10 cellular contexts compared by ENCODE assay signal in genomic region chr2:160221391-160222276, GRCh38. TPM values are rescaled to one million over a fixed set of nuclear protein-coding genes. Genes with fewer than 3 reads are reported as not detected.
DNase-seq lines count a peak whose midpoint lies in the region; FAIRE-seq and TF ChIP-seq lines count a peak whose summit lies in the region.
"Had no signal": no experiment of that assay in that cellular context is flagged by ENCODE, and none has a peak within 500 bp of the region (broad histone marks: within the 10 kb centered on the region; RNA-seq: fewer than 3 reads in every experiment).

No MANE protein-coding gene starts in this region.

- no peak for DNase-seq in AG04450 (ENCODE audit: low read depth, low spot score)
- DNase-seq in M059J (ENCODE audit: low read depth): peak; percentile 88
- DNase-seq in endothelial cell of umbilical vein (ENCODE audit: low read depth, low spot score): peak; percentile 38
- DNase-seq in myocyte (ENCODE audit: low read depth): peak; percentile 88
- no peak for DNase-seq in testis
- DNase-seq in NCI-H748 treated with DMSO at 0.1 percent for 48 hours (lab: John Stamatoyannopoulos, UW): no peak
- no peak for DNase-seq in tibial artery
- DNase-seq in NCI-H1436 treated with DMSO at 0.1 percent for 48 hours (lab: John Stamatoyannopoulos, UW): no peak
- DNase-seq: effector CD8-positive, alpha-beta T cell; SHP77 had no signal

- H4K20me1 ChIP-seq in endothelial cell of umbilical vein (replicated peaks; ENCODE audit: control insufficient read depth, extremely low read depth, insufficient read depth, low read length): no peaks in the 10 kb centered on the region

- H3K79me2 ChIP-seq in endothelial cell of umbilical vein (ENCODE audit: control insufficient read depth, insufficient read depth, low read length): no peaks in the 10 kb centered on the region

- no peak overlapping the region for H3K9ac ChIP-seq in endothelial cell of umbilical vein (replicated peaks; ENCODE audit: extremely low read depth, insufficient read depth, low read length)

- 82% methylated on average over 11 of the region's 12 CpGs for WGBS in testis, 2 donors

- no peaks in the 10 kb centered on the region for H3K36me3 ChIP-seq in endothelial cell of umbilical vein (ENCODE audit: control insufficient read depth in 2 of 2, extremely low read depth in 1 of 2, insufficient read depth in 2 of 2, low read length in 2 of 2)
- H3K36me3 ChIP-seq in testis (ENCODE audit: low read depth, missing control alignments): no peaks in the 10 kb centered on the region
- H3K36me3 ChIP-seq in tibial artery: no peaks in the 10 kb centered on the region

- dilution Hi-C loops in endothelial cell of umbilical vein (cut with MboI; ENCODE audit: extremely low pct_ligation_motif_present, low sequenced_read_pairs): no loop called here

- no peak for TF ChIP-seq CTCF in AG04450 (IDR thresholded peaks at IDR 0.05; ENCODE audit: low read depth, low read length)
- TF ChIP-seq CTCF in endothelial cell of umbilical vein (IDR thresholded peaks at IDR 0.05; ENCODE audit: extremely low read depth in 1 of 2, insufficient read depth in 1 of 2, low read depth in 1 of 2, low read length in 2 of 2): no peak
- no peak for TF ChIP-seq CTCF in testis (IDR thresholded peaks at IDR 0.05)
- TF ChIP-seq CTCF in tibial artery (IDR thresholded peaks at IDR 0.05): no peak

- CTCF ChIA-PET in AG04450 (lab: Charles Lee) (no interaction called here), endothelial cell of umbilical vein (lab: Charles Lee) (interaction anchor here (1.0 to 3.6 kb wide), 4 partner anchors 8 to 112 kb away, joined by 4 to 11 read pairs (median 8); no protein-coding TSS in a partner anchor)

- no peaks in the 10 kb centered on the region for H3K27me3 ChIP-seq in AG04450 (ENCODE audit: control insufficient read depth, insufficient read depth, low read length)
- H3K27me3 ChIP-seq in endothelial cell of umbilical vein (ENCODE audit: control insufficient read depth in 2 of 2, insufficient read depth in 2 of 2, low read length in 2 of 2): no peaks in the 10 kb centered on the region
- H3K27me3 ChIP-seq in testis: no peaks in the 10 kb centered on the region
- H3K27me3 ChIP-seq in tibial artery: no peaks in the 10 kb centered on the region

- intact Hi-C loops in endothelial cell of umbilical vein (cut with micrococcal nuclease) (no loop called here), testis (cut with DNase I; ENCODE audit: low total_unique reads) (no loop called here), tibial artery (cut with DNase I; ENCODE audit: low total_unique reads) (no loop called here)

- peaks cover 3% of the 10 kb centered on the region; the same call in 1 of the 2 replicates for H3K9me3 ChIP-seq in AG04450 (ENCODE audit: control insufficient read depth, insufficient read depth, low read length)
- no peaks in the 10 kb centered on the region for H3K9me3 ChIP-seq in endothelial cell of umbilical vein (replicated peaks; ENCODE audit: control insufficient read depth, insufficient read depth, low read length)
- no peaks in the 10 kb centered on the region for H3K9me3 ChIP-seq in testis
- H3K9me3 ChIP-seq in tibial artery: no peaks in the 10 kb centered on the region

- H3K27ac ChIP-seq in AG04450 (ENCODE audit: low read depth, low read length): peak overlapping the region; percentile 41
- peak overlapping the region; percentile 39 for H3K27ac ChIP-seq in endothelial cell of umbilical vein (ENCODE audit: insufficient read depth, low read depth, low read length)
- H3K27ac ChIP-seq in testis: no peak overlapping the region
- H3K27ac ChIP-seq in tibial artery: peak overlapping the region in 1 of 2 donors; percentile 34

- H3K9me1 ChIP-seq in endothelial cell of umbilical vein (replicated peaks; ENCODE audit: control insufficient read depth, extremely low read depth, insufficient read depth, low read length): no peaks in the 10 kb centered on the region

- TF ChIP-seq POLR2A in endothelial cell of umbilical vein (IDR thresholded peaks at IDR 0.05; ENCODE audit: low read depth, low read length): no peak
- no peak for TF ChIP-seq POLR2A in testis (IDR thresholded peaks at IDR 0.05)

- peak; percentile 15 for FAIRE-seq in endothelial cell of umbilical vein (lab: Jason Lieb, UNC)

- H3K4me1 ChIP-seq in endothelial cell of umbilical vein (ENCODE audit: control insufficient read depth, extremely low read depth, insufficient read depth, low read length) (peaks cover 56% of the 10 kb centered on the region), testis (peaks cover 14% of the 10 kb centered on the region), tibial artery (peaks cover 0 to 26% (median 10%) of the 10 kb centered on the region in 4 donors)

- no TSS peak for BruUV-seq in endothelial cell of umbilical vein (replicated peaks; lab: Mats Ljungman, UMichigan)

- POLR2A ChIA-PET in AG04450 (lab: Yijun Ruan, JAX): no interaction called here
- POLR2A ChIA-PET in endothelial cell of umbilical vein (lab: Charles Lee): no interaction called here

- peak overlapping the region; percentile 83 for H2AFZ ChIP-seq in endothelial cell of umbilical vein (ENCODE audit: low read depth, low read length)

- H3K4me2 ChIP-seq in endothelial cell of umbilical vein (ENCODE audit: insufficient read depth, low read length): no peak overlapping the region

- H3K4me3 ChIP-seq in AG04450 (ENCODE audit: low read depth, low read length) (no peak overlapping the region), endothelial cell of umbilical vein (replicated peaks in 1 of 3; ENCODE audit: insufficient read depth in 1 of 3, low read depth in 1 of 3, low read length in 3 of 3) (no peak overlapping the region), testis (no peak overlapping the region), tibial artery (no peak overlapping the region)

TF ChIP-seq in endothelial cell of umbilical vein, 7 proteins besides CTCF, POLR2A, EP300 and RAD21:
- TF ChIP-seq EZH2 (IDR thresholded peaks at IDR 0.05; ENCODE audit: borderline replicate concordance, low read depth, low read length, severe bottlenecking) (no peak), FOS (IDR thresholded peaks at IDR 0.05; ENCODE audit: borderline replicate concordance, insufficient read depth, low read length) (no peak), MAX (IDR thresholded peaks at IDR 0.05; ENCODE audit: insufficient read depth, insufficient read length) (no peak), GATA2 (IDR thresholded peaks at IDR 0.05; ENCODE audit: insufficient read depth, insufficient read length, low read depth, low read length) (no peak)
TF ChIP-seq in endothelial cell of umbilical vein: peak in this region for 0.

RNA-seq across cellular contexts. Expression of gene ITGB6, which starts 21.6 kb away (rescaled TPM):
- polyA plus RNA-seq in AG04450 (2011; rRNA removed) (not detected in 2 replicates), endothelial cell of umbilical vein (0.03 and 0.05 TPM in 2 replicates), testis (ENCODE audit: insufficient read depth, low read depth, low replicate concordance) (0.18 TPM)
- not detected in 2 replicates for polyA minus RNA-seq in AG04450 (2011; rRNA and poly(A)+ RNA removed)
- 0.49 and 1.6 TPM in 2 replicates for total RNA-seq in M059J (2014; rRNA removed; shearing (Covaris generic))
- total RNA-seq in endothelial cell of umbilical vein (not detected in 2 replicates), myocyte (145 and 152 TPM in 2 replicates), testis (under 1 TPM; 0.12 to 0.79 TPM)
- polyA plus RNA-seq in endothelial cell of umbilical vein (2011; cell fraction: cytosol; rRNA removed): 0.03 and 0.04 TPM in 2 replicates
- polyA plus RNA-seq in endothelial cell of umbilical vein (2011; cell fraction: nucleus; rRNA removed): 0.11 and 0.13 TPM in 2 replicates
- 0.05 TPM in 2 replicates for polyA plus RNA-seq in endothelial cell of umbilical vein (2012)
- polyA minus RNA-seq in endothelial cell of umbilical vein: not detected in 2 replicates
- polyA minus RNA-seq in endothelial cell of umbilical vein (2011; cell fraction: cytosol; rRNA and poly(A)+ RNA removed): not detected
- polyA minus RNA-seq in endothelial cell of umbilical vein (2011; cell fraction: nucleus; rRNA and poly(A)+ RNA removed): 0.14 TPM in 1 of 2 replicates, not detected in the other
- 13.8 TPM for polyA plus RNA-seq in myocyte (2012)

Comparison
In these comparisons a context has a peak if more than half of its experiments do, and no peak if none do; other contexts are left out.
1. DNase-seq: peak in M059J (single experiment), endothelial cell of umbilical vein (single experiment) and myocyte (single experiment); none in AG04450 (single experiment), testis (single experiment), NCI-H748 treated with DMSO at 0.1 percent for 48 hours (single experiment), tibial artery (0 of 2) and NCI-H1436 treated with DMSO at 0.1 percent for 48 hours (single experiment).
2. H3K27ac ChIP-seq: peak in AG04450 (single experiment) and endothelial cell of umbilical vein (single experiment); none in testis (0 of 2).
3. RNA of gene ITGB6, which starts 21.6 kb away (total RNA-seq): 145 to 152 TPM in myocyte; 0.49 to 1.6 TPM in M059J, 0.12 to 0.79 TPM in testis and not detected in endothelial cell of umbilical vein; every median in the first group is over 10 times any median in the second.